Comparison of ENCODE assay signal across 8 cellular contexts in the genomic region with DNA sequence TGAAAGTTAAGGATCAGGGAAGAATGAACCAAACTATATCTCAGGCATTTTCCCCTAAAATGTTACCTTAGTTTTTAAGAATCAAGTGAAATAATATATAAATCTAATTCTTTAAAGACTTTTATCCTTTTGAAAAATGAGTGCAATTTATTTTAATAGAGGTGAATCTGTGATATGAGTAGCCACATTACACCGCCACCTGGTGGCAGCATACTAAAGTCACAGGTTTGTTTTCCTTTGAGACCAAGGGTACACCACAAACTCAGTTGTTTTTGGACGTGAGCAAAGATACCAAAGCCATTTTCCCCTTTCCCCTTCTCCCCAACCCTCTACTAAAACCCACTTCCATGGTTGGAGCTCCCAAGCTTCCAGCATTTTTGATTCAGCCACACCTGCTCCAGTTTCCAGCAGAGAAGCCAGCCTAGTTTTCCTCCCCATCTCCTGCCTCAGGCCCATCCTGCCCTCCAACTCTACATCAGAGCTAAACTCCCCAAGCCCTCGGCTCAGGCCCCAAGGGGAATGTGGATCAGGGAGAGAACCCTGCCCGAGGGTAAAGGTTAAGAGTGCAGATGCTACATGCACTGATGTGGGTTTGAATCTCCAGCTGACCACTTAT. TPM values are rescaled to one million over a fixed set of nuclear protein-coding genes. Genes with fewer than 3 reads are reported as not detected.
A peak's percentile ranks its signal among the peaks of the same experiment; 100 is the strongest.
DNase-seq lines count a peak whose midpoint lies in the region; ATAC-seq and TF ChIP-seq lines count a peak whose summit lies in the region.

No MANE protein-coding gene starts in this region.

- H3K36me3 ChIP-seq in mesendoderm (ENCODE audit: control insufficient read depth, insufficient read depth, low read length) = no peaks in the 10 kb centered on the region

- no peak overlapping the region for H3K18ac ChIP-seq in mesendoderm (ENCODE audit: low read length)

- H3K4me2 ChIP-seq in mesendoderm (ENCODE audit: low read length) = no peak overlapping the region

- no peak overlapping the region for H4K5ac ChIP-seq in mesendoderm (ENCODE audit: low read length)

- no peak overlapping the region for H2AK5ac ChIP-seq in mesendoderm (ENCODE audit: low read length)

- H2BK15ac ChIP-seq in mesendoderm (replicated peaks; ENCODE audit: low read depth) = no peak overlapping the region

- H3K79me1 ChIP-seq in mesendoderm (ENCODE audit: low read length) = no peaks in the 10 kb centered on the region

- ATAC-seq in GM21381 (IDR thresholded peaks at IDR 0.05; ENCODE audit: unreplicated experiment) = no peak

- H3K27ac ChIP-seq in dorsolateral prefrontal cortex (peak overlapping the region in 26 of 59 donors; percentile 3 to 70 (median 38)), mesendoderm (ENCODE audit: low read depth, low read length) (no peak overlapping the region)

- no peak overlapping the region for H3K9ac ChIP-seq in mesendoderm (ENCODE audit: low read length)

- H2BK120ac ChIP-seq in mesendoderm (ENCODE audit: low read depth, low read length) = no peak overlapping the region

- no peak overlapping the region for H3K4ac ChIP-seq in mesendoderm (ENCODE audit: low read depth, low read length)

- no peak overlapping the region for H4K8ac ChIP-seq in mesendoderm (ENCODE audit: low read depth, low read length)

- H3K56ac ChIP-seq in mesendoderm (ENCODE audit: low read length) = no peak overlapping the region

- intact Hi-C loops in dorsolateral prefrontal cortex (cut with DNase I) = loop anchor here (5.0 to 10.0 kb wide), 3 partner anchors 116 to 287 kb away; no protein-coding TSS in a partner anchor

- peak; percentile 67 to 97 (median 89) for TF ChIP-seq CTCF in dorsolateral prefrontal cortex (IDR thresholded peaks at IDR 0.05 in 54 of 56, conservative IDR thresholded peaks at IDR 0.05 in 2 of 56; ENCODE audit: low read depth in 1 of 56, partially characterized antibody in 56 of 56)

- H3K27me3 ChIP-seq in dorsolateral prefrontal cortex (no peaks in the 10 kb centered on the region), mesendoderm (ENCODE audit: insufficient read depth, low read length, poor library complexity) (no peaks in the 10 kb centered on the region)

- DNase-seq in NK-92 treated with Interleukin-12 subunit alpha and Interleukin-12 subunit beta, amount 100 ng/mL, for 24 hours (lab: John Stamatoyannopoulos, UW) = peak; percentile 22
- DNase-seq in NK-92 (lab: John Stamatoyannopoulos, UW; ENCODE audit: unreplicated experiment) (no peak), NCI-H2227 (lab: John Stamatoyannopoulos, UW; ENCODE audit: unreplicated experiment) (peak; percentile 63), dorsolateral prefrontal cortex (peak in 8 of 10 donors; percentile 48 to 85 (median 76)), mesendoderm (peak; percentile 51)
- peak; percentile 69 to 73 for DNase-seq in activated CD4-positive, alpha-beta T cell treated with anti-CD3 and anti-CD28 coated beads, Interleukin-2, amount 50 U/mL, for 4 hours
- peak; percentile 55 for DNase-seq in stimulated activated CD8-positive, alpha-beta memory T cell treated with anti-CD3 and anti-CD28 coated beads, Interleukin-4, amount 100 ng/mL, for 24 hours (ENCODE audit: low read depth)

- H3K4me1 ChIP-seq in mesendoderm (ENCODE audit: control insufficient read depth, low read depth, low read length) = no peaks in the 10 kb centered on the region

- H3K23ac ChIP-seq in mesendoderm (ENCODE audit: low read length) = no peak overlapping the region

- H2BK5ac ChIP-seq in mesendoderm (ENCODE audit: low read length) = no peak overlapping the region

- H3K79me2 ChIP-seq in mesendoderm (ENCODE audit: control insufficient read depth, insufficient read depth, low read length) = no peaks in the 10 kb centered on the region

- no CpG with 5 or more reads among the region's 4 CpGs for WGBS in mesendoderm (ENCODE audit: extremely low coverage, insufficient coverage, low lambda C conversion rate)

- H3K4me3 ChIP-seq in dorsolateral prefrontal cortex = no peak overlapping the region
- H3K4me3 ChIP-seq in mesendoderm (ENCODE audit: low read length) = no peak overlapping the region

RNA-seq across cellular contexts. Expression of a gene that starts 22.9 kb away (rescaled TPM):
- 10 to 100 TPM in 112 of 120 experiments, 1 to 10 TPM in 8; 6.1 to 62.3 (median 19.3) TPM for total RNA-seq in dorsolateral prefrontal cortex
- polyA plus RNA-seq in mesendoderm (2013, experiment 1 of 2) = 11.7 TPM
- polyA plus RNA-seq in mesendoderm (2013, experiment 2 of 2) = 11.7 TPM
